1 cellular context compared by ENCODE assay signal in genomic region chr20:44959896-44960852, GRCh38.
TF ChIP-seq lines count a peak whose summit lies in the region.

Gene TOMM34, minus strand, starts transcription at chr20:44960397. Its CDS starts 64 bp downstream, at chr20:44960333.

TF ChIP-seq in K562, 482 proteins besides CTCF, POLR2A, EP300 and RAD21 (continued from another document):
- TF ChIP-seq, protein P1, sequence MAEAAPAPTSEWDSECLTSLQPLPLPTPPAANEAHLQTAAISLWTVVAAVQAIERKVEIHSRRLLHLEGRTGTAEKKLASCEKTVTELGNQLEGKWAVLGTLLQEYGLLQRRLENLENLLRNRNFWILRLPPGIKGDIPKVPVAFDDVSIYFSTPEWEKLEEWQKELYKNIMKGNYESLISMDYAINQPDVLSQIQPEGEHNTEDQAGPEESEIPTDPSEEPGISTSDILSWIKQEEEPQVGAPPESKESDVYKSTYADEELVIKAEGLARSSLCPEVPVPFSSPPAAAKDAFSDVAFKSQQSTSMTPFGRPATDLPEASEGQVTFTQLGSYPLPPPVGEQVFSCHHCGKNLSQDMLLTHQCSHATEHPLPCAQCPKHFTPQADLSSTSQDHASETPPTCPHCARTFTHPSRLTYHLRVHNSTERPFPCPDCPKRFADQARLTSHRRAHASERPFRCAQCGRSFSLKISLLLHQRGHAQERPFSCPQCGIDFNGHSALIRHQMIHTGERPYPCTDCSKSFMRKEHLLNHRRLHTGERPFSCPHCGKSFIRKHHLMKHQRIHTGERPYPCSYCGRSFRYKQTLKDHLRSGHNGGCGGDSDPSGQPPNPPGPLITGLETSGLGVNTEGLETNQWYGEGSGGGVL (CRISPR knock-in tag; IDR thresholded peaks at IDR 0.05) = no peak
- TF ChIP-seq LEF1 (IDR thresholded peaks at IDR 0.05) = no peak; the same call in 1 of the 2 replicates
- peak; percentile 10; the same call in 1 of the 2 replicates for TF ChIP-seq JUND (IDR thresholded peaks at IDR 0.05; ENCODE audit: borderline replicate concordance, low read depth, low read length)
- 0 out of 3 replicates have a peak, but pooled peaks have one; percentile 19 for TF ChIP-seq JUND (tag; IDR thresholded peaks at IDR 0.05; ENCODE audit: borderline replicate concordance, low read depth, low read length)
- peak; percentile 53; the same call in 1 of the 2 replicates for TF ChIP-seq GTF2E2 (tag; IDR thresholded peaks at IDR 0.05)
- peak; percentile 30 to 82; a peak in 2 of 4 replicates for TF ChIP-seq MAZ (CRISPR knock-in tag; conservative IDR thresholded peaks at IDR 0.05 in 1 of 2, IDR thresholded peaks at IDR 0.05 in 1 of 2)
- no peak; the same call in 1 of the 2 replicates for TF ChIP-seq ZNF282 (CRISPR knock-in tag; IDR thresholded peaks at IDR 0.05)
- TF ChIP-seq ZNF589 (CRISPR knock-in tag; IDR thresholded peaks at IDR 0.05; ENCODE audit: low read depth) = no peak
- peak; percentile 62; the same call in 1 of the 2 replicates for TF ChIP-seq SMARCE1 (IDR thresholded peaks at IDR 0.05)
- TF ChIP-seq SMAD4 (CRISPR knock-in tag; conservative IDR thresholded peaks at IDR 0.05) = peak; percentile 32; the same call in 1 of the 2 replicates
TF ChIP-seq in K562: peak in this region for 111.
